21 cellular contexts compared by ENCODE assay signal in the genomic region with DNA sequence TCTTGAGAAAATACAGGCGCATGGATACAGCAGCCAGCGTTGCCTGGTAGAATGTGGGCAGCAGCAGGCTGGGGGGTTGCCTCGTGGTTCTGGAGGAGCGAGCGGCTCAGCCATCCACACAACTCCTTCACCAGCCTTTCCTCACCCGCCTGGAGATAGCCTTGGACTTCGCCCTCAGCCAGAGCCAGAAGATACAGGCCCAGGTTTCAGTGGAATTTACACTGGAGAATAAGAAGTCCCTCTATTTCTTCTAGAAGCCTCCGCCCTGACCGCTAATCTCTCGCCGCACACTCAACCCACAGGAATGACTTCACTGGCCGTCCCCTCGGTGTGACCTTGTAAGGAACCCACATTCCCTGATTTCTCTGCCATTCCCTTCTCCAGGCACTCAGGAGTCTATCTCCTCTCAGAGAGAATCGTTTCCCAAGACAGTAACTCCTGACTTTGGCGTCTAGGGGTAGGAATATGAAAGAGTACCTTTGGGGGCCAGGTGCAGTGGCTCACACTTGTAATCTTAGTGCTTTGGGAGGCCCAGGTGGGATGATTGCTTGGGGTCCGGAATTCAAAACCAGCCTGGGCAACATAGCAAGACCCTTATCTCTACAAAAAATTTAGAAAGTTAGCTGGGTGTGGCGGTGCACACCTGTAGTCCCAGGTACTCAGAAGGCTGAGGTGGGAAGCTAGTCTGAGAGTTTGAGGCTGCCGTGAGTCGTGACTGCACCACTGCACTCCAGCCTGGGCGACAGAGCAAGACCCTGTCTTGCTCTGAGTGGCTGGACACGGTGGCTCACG. TPM values are rescaled to one million over a fixed set of nuclear protein-coding genes. Genes with fewer than 3 reads are reported as not detected.
"Had no signal": no experiment of that assay in that cellular context is flagged by ENCODE, and none has a peak within 500 bp of the region (broad histone marks: within the 10 kb centered on the region; RNA-seq: fewer than 3 reads in every experiment).

No MANE protein-coding gene starts in this region.

- H3K27me3 ChIP-seq: adrenal gland, esophagus squamous epithelium, upper lobe of left lung had no signal

- H3K27ac Mint-ChIP-seq: activated CD4-positive, alpha-beta memory T cell treated with anti-CD3 and anti-CD28 coated beads, Interleukin-2, amount 10 ng/mL, durations not matched to agents 7 days and 5 days; activated CD4-positive, alpha-beta T cell treated with anti-CD3 and anti-CD28 coated beads for 36 hours; activated T-cell treated with anti-CD3 and anti-CD28 coated beads, Interleukin-2, amount 50 U/mL, for 24 hours; nephron progenitor cell; T-helper 17 cell had no signal

- H3K4me3 ChIP-seq: adrenal gland, esophagus squamous epithelium, upper lobe of left lung had no signal

- H3K9me3 ChIP-seq: adrenal gland, esophagus squamous epithelium, upper lobe of left lung had no signal

- DNase-seq: activated CD4-positive, alpha-beta memory T cell treated with anti-CD3 and anti-CD28 coated beads, Interleukin-2, amount 10 ng/mL, durations not matched to agents 7 days and 5 days; activated CD4-positive, alpha-beta T cell treated with anti-CD3 and anti-CD28 coated beads for 36 hours; activated naive CD4-positive, alpha-beta T cell treated with anti-CD3 and anti-CD28 coated beads, Interleukin-2, amount 50 U/mL, for 16 hours; activated T-cell treated with anti-CD3 and anti-CD28 coated beads, Interleukin-2, amount 50 U/mL, for 24 hours; central memory CD4-positive, alpha-beta T cell; cortex of kidney; effector CD4-positive, alpha-beta T cell; esophagus squamous epithelium; glutamatergic neuron; mesenchymal stem cell; nephron progenitor cell; stimulated activated CD4-positive, alpha-beta T cell treated with anti-CD3 and anti-CD28 coated beads, Interleukin-15, amount 100 ng/mL, for 24 hours; stimulated activated CD4-positive, alpha-beta T cell treated with anti-CD3 and anti-CD28 coated beads, Interleukin-4, amount 100 ng/mL, for 1 hour; stimulated activated naive CD4-positive, alpha-beta T cell treated with Interleukin-2 at 50 U/mL for 16 hours; substantia nigra; T-helper 17 cell; WERI-Rb-1 had no signal

- H3K36me3 Mint-ChIP-seq: brain had no signal

- FAIRE-seq: endothelial cell of umbilical vein had no signal

- H3K27me3 Mint-ChIP-seq: activated CD4-positive, alpha-beta T cell treated with anti-CD3 and anti-CD28 coated beads for 36 hours; activated T-cell treated with anti-CD3 and anti-CD28 coated beads, Interleukin-2, amount 50 U/mL, for 24 hours had no signal

- H3K36me3 ChIP-seq: adrenal gland, esophagus squamous epithelium, upper lobe of left lung, WERI-Rb-1 had no signal

- H3K4me3 Mint-ChIP-seq: activated CD4-positive, alpha-beta memory T cell treated with anti-CD3 and anti-CD28 coated beads, Interleukin-2, amount 10 ng/mL, durations not matched to agents 7 days and 5 days; activated CD4-positive, alpha-beta T cell treated with anti-CD3 and anti-CD28 coated beads for 36 hours; activated T-cell treated with anti-CD3 and anti-CD28 coated beads, Interleukin-2, amount 50 U/mL, for 24 hours; brain; nephron progenitor cell; T-helper 17 cell had no signal

- H3K9me3 Mint-ChIP-seq: activated CD4-positive, alpha-beta memory T cell treated with anti-CD3 and anti-CD28 coated beads, Interleukin-2, amount 10 ng/mL, durations not matched to agents 7 days and 5 days; activated T-cell treated with anti-CD3 and anti-CD28 coated beads, Interleukin-2, amount 50 U/mL, for 24 hours; nephron progenitor cell had no signal

- H3K27ac ChIP-seq: esophagus squamous epithelium, upper lobe of left lung, WERI-Rb-1 had no signal

RNA-seq across cellular contexts. Expression of a gene that starts 52.0 kb away (rescaled TPM):
- total RNA-seq: activated CD4-positive, alpha-beta memory T cell treated with anti-CD3 and anti-CD28 coated beads, Interleukin-2, amount 10 ng/mL, durations not matched to agents 7 days and 5 days had no signal
